In the genomic region with DNA sequence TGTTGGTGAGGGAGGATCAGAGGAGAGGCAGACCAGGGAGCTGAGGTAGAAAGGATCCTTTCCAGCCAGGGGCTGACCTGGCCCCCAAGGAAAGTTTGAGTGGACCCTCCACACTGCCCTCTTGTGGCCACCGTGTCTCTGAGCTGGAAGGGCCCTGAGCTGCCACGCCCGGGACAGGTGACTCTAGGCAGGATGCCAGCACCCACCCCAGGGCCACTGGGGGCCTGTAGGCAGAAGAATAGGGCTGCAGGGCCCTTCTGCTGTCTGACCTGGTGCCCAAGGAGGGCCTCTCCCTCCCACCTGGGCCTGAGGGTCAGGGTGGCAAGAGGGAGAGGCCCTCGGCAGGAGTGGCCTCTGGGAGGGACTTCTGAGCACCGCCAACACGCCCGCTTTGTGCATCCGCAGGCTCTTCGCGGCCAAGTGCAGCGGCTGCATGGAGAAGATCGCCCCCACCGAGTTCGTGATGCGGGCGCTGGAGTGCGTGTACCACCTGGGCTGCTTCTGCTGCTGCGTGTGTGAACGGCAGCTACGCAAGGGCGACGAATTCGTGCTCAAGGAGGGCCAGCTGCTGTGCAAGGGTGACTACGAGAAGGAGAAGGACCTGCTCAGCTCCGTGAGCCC, we compare ENCODE assay signal across 8 cellular contexts.
DNase-seq lines count a peak whose midpoint lies in the region; ATAC-seq and TF ChIP-seq lines count a peak whose summit lies in the region.

No MANE protein-coding gene starts in this region.

- no peak overlapping the region for H4K5ac ChIP-seq in H9 (ENCODE audit: insufficient read length, low read depth, low read length)

- H3K9me3 ChIP-seq in H9 (ENCODE audit: control insufficient read depth, low read depth, low read length) (no peaks in the 10 kb centered on the region), WERI-Rb-1 (ENCODE audit: severe bottlenecking) (no peaks in the 10 kb centered on the region), breast epithelium (no peaks in the 10 kb centered on the region)

- H3K4me1 Mint-ChIP-seq in H9 = peaks cover 14 to 29% of the 10 kb centered on the region in 2 experiments
- H3K4me1 Mint-ChIP-seq in memory B cell = peaks cover 2% of the 10 kb centered on the region

- H3K4me3 ChIP-seq in WERI-Rb-1 (ENCODE audit: low read depth, low read length) (no peak overlapping the region), breast epithelium (no peak overlapping the region)

- peaks cover under 1% of the 10 kb centered on the region; the same call in 1 of the 2 replicates for H3K27me3 ChIP-seq in H9 (ENCODE audit: insufficient read depth, low read length)
- H3K27me3 ChIP-seq in WERI-Rb-1 (ENCODE audit: insufficient read depth, low read depth, severe bottlenecking) = peaks cover 13% of the 10 kb centered on the region
- no peaks in the 10 kb centered on the region for H3K27me3 ChIP-seq in breast epithelium

- H3K36me3 Mint-ChIP-seq in H9 (ENCODE audit: insufficient read depth in 1 of 3, low read depth in 3 of 3) = no peaks in the 10 kb centered on the region
- H3K36me3 Mint-ChIP-seq in memory B cell = no peaks in the 10 kb centered on the region

- H3K4me1 ChIP-seq in H9 (ENCODE audit: insufficient read depth, low read length) (no peaks in the 10 kb centered on the region; the same call in 1 of the 2 replicates), breast epithelium (no peaks in the 10 kb centered on the region)

- H2BK120ac ChIP-seq in H9 (ENCODE audit: low read depth, low read length, poor library complexity, severe bottlenecking) = no peak overlapping the region

- DNase-seq in AG20443 (ENCODE audit: low spot score) (peak; percentile 43), H9 (peak; percentile 83), WERI-Rb-1 (peak; percentile 80), breast epithelium (ENCODE audit: low spot score in 2 of 2) (peak in 1 of 2 donors; percentile 70), memory B cell (ENCODE audit: low spot score in 2 of 2) (peak; percentile 38 to 52), KG1 (lab: John Stamatoyannopoulos, UW) (no peak)
- DNase-seq in stimulated activated naive CD4-positive, alpha-beta T cell (lab: John Stamatoyannopoulos, UW) = peak in 5 of 6 experiments; percentile 8 to 38 (median 27)

- H2AFZ ChIP-seq in H9 (ENCODE audit: low read length) = no peak overlapping the region

- no peak overlapping the region for H3K4ac ChIP-seq in H9 (ENCODE audit: low read depth, low read length)

- no peak overlapping the region for H4K91ac ChIP-seq in H9 (ENCODE audit: insufficient read length, low read depth, low read length)

- H3K9ac ChIP-seq in H9 (ENCODE audit: extremely low read depth, insufficient read length, low read length) = no peak overlapping the region

- TF ChIP-seq POLR2A in breast epithelium (IDR thresholded peaks at IDR 0.05) = no peak

- no peak overlapping the region for H3T11ph ChIP-seq in H9 (ENCODE audit: low read length)

- H3K27me3 Mint-ChIP-seq in H9 (ENCODE audit: low read depth) (peaks cover 91% of the 10 kb centered on the region), memory B cell (peaks cover 26% of the 10 kb centered on the region)

- H2BK12ac ChIP-seq in H9 (ENCODE audit: insufficient read length, low read depth, low read length) = no peak overlapping the region

- H3K9me3 Mint-ChIP-seq in H9 (no peaks in the 10 kb centered on the region; a peak in 1 of 5 replicates), memory B cell (no peaks in the 10 kb centered on the region)

- H2BK15ac ChIP-seq in H9 (ENCODE audit: low read depth, low read length) = no peak overlapping the region

- H3K79me1 ChIP-seq in H9 (ENCODE audit: insufficient read depth, low read depth, low read length, poor library complexity, severe bottlenecking) = no peaks in the 10 kb centered on the region

- H3K27ac Mint-ChIP-seq in H9 (no peak overlapping the region), memory B cell (no peak overlapping the region)

- no peak overlapping the region for H3K4me2 ChIP-seq in H9 (ENCODE audit: insufficient read depth, insufficient read length, low read length)

- no peak overlapping the region for H3K27ac ChIP-seq in H9 (ENCODE audit: insufficient read length, low read depth, low read length)
- H3K27ac ChIP-seq in WERI-Rb-1 = no peak overlapping the region
- no peak overlapping the region for H3K27ac ChIP-seq in breast epithelium

- H3K14ac ChIP-seq in H9 (ENCODE audit: insufficient read depth, low read length) = no peak overlapping the region

- no peak overlapping the region for H2AK5ac ChIP-seq in H9 (ENCODE audit: insufficient read length, low read length)

- no peak overlapping the region for H4K8ac ChIP-seq in H9 (replicated peaks; ENCODE audit: insufficient read length, low read depth, low read length)

- no peak overlapping the region for H3K23ac ChIP-seq in H9 (ENCODE audit: insufficient read length, low read depth, low read length)

- intact Hi-C loops in breast epithelium (cut with DNase I; ENCODE audit: low total_unique reads) = no loop called here

- no peaks in the 10 kb centered on the region for H3K79me2 ChIP-seq in H9 (ENCODE audit: insufficient read depth, low read length)

- H3K36me3 ChIP-seq in WERI-Rb-1 (no peaks in the 10 kb centered on the region), breast epithelium (no peaks in the 10 kb centered on the region)

- no peak overlapping the region for H3K18ac ChIP-seq in H9 (ENCODE audit: insufficient read length, low read depth, low read length)

- H4K20me1 ChIP-seq in H9 (ENCODE audit: control insufficient read depth, insufficient read depth, insufficient read length) = no peaks in the 10 kb centered on the region

- WGBS in H9 (ENCODE audit: extremely low coverage, insufficient read length, low lambda C conversion rate) = no CpG with 5 or more reads among the region's 25 CpGs

- ATAC-seq in memory B cell (ENCODE audit: low read depth) (peak; percentile 82), GM21529 (IDR thresholded peaks at IDR 0.05; ENCODE audit: unreplicated experiment) (no peak)

- no peaks in the 10 kb centered on the region for H3K23me2 ChIP-seq in H9 (ENCODE audit: insufficient read length, low read depth, low read length, poor library complexity, severe bottlenecking)

- H3K4me3 Mint-ChIP-seq in H9 = no peak overlapping the region
- no peak overlapping the region for H3K4me3 Mint-ChIP-seq in memory B cell

- no peak overlapping the region for H2BK20ac ChIP-seq in H9 (ENCODE audit: low read depth, low read length, poor library complexity, severe bottlenecking)

- H2BK5ac ChIP-seq in H9 (ENCODE audit: insufficient read length, low read length) = no peak overlapping the region

- H3K56ac ChIP-seq in H9 (ENCODE audit: insufficient read length, low read depth, low read length) = no peak overlapping the region

- TF ChIP-seq CTCF in H9 (conservative IDR thresholded peaks at IDR 0.05) (peak; percentile 89), WERI-Rb-1 (IDR thresholded peaks at IDR 0.05; ENCODE audit: low read depth, low read length) (peak; percentile 96), breast epithelium (IDR thresholded peaks at IDR 0.05) (peak in 2 of 3 donors; percentile 59 to 77)
